Comparison of ENCODE assay signal across 19 cellular contexts in the genomic region with DNA sequence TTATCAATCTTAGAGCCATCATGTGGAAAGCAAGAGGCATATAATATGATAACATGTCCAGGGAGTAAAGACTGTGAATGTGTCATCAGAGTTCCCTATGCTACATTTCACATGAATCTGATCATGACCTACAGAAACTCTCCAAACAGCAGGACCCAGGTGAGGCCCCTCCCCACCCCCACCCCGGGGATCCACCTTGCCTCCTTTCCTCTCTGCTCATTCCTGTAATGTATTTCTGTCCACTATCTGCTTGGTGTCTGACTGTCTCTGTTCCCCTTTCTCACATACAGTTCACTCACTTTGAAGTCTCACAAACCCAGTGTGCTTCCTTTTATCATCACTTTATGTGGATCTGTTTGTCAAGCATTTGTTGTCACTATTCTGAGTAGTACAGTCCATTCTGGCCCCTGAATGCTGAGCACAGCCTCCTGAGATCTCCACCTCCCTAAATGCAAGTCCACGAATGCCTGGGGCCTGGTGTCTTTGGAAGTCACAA.
A peak's percentile ranks its signal among the peaks of the same experiment; 100 is the strongest.
DNase-seq lines count a peak whose midpoint lies in the region; ATAC-seq and TF ChIP-seq lines count a peak whose summit lies in the region.
"Had no signal": no experiment of that assay in that cellular context is flagged by ENCODE, and none has a peak within 500 bp of the region (broad histone marks: within the 10 kb centered on the region; RNA-seq: fewer than 3 reads in every experiment).

No MANE protein-coding gene starts in this region.

- no peaks in the 10 kb centered on the region for H3K36me3 ChIP-seq in esophagus squamous epithelium
- H3K36me3 ChIP-seq in effector memory CD4-positive, alpha-beta T cell (ENCODE audit: control insufficient read depth, insufficient read depth, low read length), result no peaks in the 10 kb centered on the region
- H3K36me3 ChIP-seq: BLaER1, pancreas had no signal

- no peak overlapping the region for H3K4me3 ChIP-seq in esophagus squamous epithelium
- no peak overlapping the region for H3K4me3 ChIP-seq in foreskin fibroblast (ENCODE audit: low read depth in 1 of 2, low read length in 2 of 2)
- H3K4me3 ChIP-seq in effector memory CD4-positive, alpha-beta T cell (ENCODE audit: insufficient read depth, low read depth, low read length, poor library complexity, severe bottlenecking), result no peak overlapping the region
- H3K4me3 ChIP-seq: BLaER1, K562, pancreas had no signal

- H3K27me3 ChIP-seq in esophagus squamous epithelium, result no peaks in the 10 kb centered on the region
- no peaks in the 10 kb centered on the region for H3K27me3 ChIP-seq in effector memory CD4-positive, alpha-beta T cell (replicated peaks; ENCODE audit: control insufficient read depth, insufficient read depth, low read length, poor library complexity, severe bottlenecking)
- H3K27me3 ChIP-seq: BLaER1, pancreas had no signal

- no peaks in the 10 kb centered on the region for H3K4me1 ChIP-seq in esophagus squamous epithelium
- H3K4me1 ChIP-seq in effector memory CD4-positive, alpha-beta T cell (ENCODE audit: control insufficient read depth, insufficient read depth, low read length, poor library complexity, severe bottlenecking), result no peaks in the 10 kb centered on the region
- H3K4me1 ChIP-seq: BLaER1, pancreas had no signal

- peak; percentile 62 for ATAC-seq in GM18519 (IDR thresholded peaks at IDR 0.05; ENCODE audit: low FRiP score, unreplicated experiment)
- peak; percentile 76 for ATAC-seq in GM21515 (IDR thresholded peaks at IDR 0.05; ENCODE audit: unreplicated experiment)
- ATAC-seq in HG03045 (IDR thresholded peaks at IDR 0.05; ENCODE audit: unreplicated experiment), result peak; percentile 54
- ATAC-seq in omental fat pad (ENCODE audit: low FRiP score), result no peak
- ATAC-seq: K562, pancreas had no signal

- no peaks in the 10 kb centered on the region for H3K9me3 ChIP-seq in esophagus squamous epithelium
- H3K9me3 ChIP-seq in effector memory CD4-positive, alpha-beta T cell (ENCODE audit: control insufficient read depth, low read length), result no peaks in the 10 kb centered on the region
- H3K9me3 ChIP-seq: pancreas had no signal

- intact Hi-C loops in esophagus squamous epithelium (cut with DNase I), result no loop called here

- WGBS in esophagus squamous epithelium, 2 donors, result 56 to 63% methylated on average over 2 of the region's 2 CpGs

- no peak for TF ChIP-seq CTCF in esophagus squamous epithelium (IDR thresholded peaks at IDR 0.05)
- TF ChIP-seq CTCF in omental fat pad (IDR thresholded peaks at IDR 0.05), result no peak
- no peak for TF ChIP-seq CTCF in foreskin fibroblast (IDR thresholded peaks at IDR 0.05; ENCODE audit: low read depth, low read length)

- no peak overlapping the region for H3K27ac ChIP-seq in esophagus squamous epithelium
- no peak overlapping the region for H3K27ac ChIP-seq in effector memory CD4-positive, alpha-beta T cell (ENCODE audit: insufficient read depth, low read length, poor library complexity, severe bottlenecking)
- H3K27ac ChIP-seq: BLaER1, pancreas had no signal

- no peak for TF ChIP-seq POLR2A in esophagus squamous epithelium (IDR thresholded peaks at IDR 0.05)

- DNase-seq in RPMI8226 (peak; percentile 25), esophagus squamous epithelium (lab: John Stamatoyannopoulos, UW) (no peak), omental fat pad (ENCODE audit: low spot score) (no peak), foreskin fibroblast (no peak)
- no peak for DNase-seq in effector memory CD4-positive, alpha-beta T cell
- DNase-seq: activated CD4-positive, alpha-beta T cell treated with anti-CD3 and anti-CD28 coated beads, Interleukin-2, amount 50 U/mL, for 1 hour; activated naive CD4-positive, alpha-beta T cell treated with anti-CD3 and anti-CD28 coated beads, Interleukin-2, amount 50 U/mL, for 16 hours; cerebellar nuclear complex; HCEC 1CT; hypothalamus; OCI-M1; pancreas; stimulated activated naive CD4-positive, alpha-beta T cell; T-helper 1 cell had no signal
